ENCODE assay signal across 26 cellular contexts in genomic region chr12:131908716-131909595, GRCh38. TPM values are rescaled to one million over a fixed set of nuclear protein-coding genes. Genes with fewer than 3 reads are reported as not detected.
DNase-seq lines count a peak whose midpoint lies in the region; ATAC-seq, FAIRE-seq and TF ChIP-seq lines count a peak whose summit lies in the region.
"Had no signal": no experiment of that assay in that cellular context is flagged by ENCODE, and none has a peak within 500 bp of the region (broad histone marks: within the 10 kb centered on the region; RNA-seq: fewer than 3 reads in every experiment).

No MANE protein-coding gene starts in this region.

- H3K36me3 ChIP-seq in K562 (ENCODE audit: control insufficient read depth, insufficient read depth, low read length): peaks cover 12% of the 10 kb centered on the region; the same call in 2 of the 3 replicates
- peaks cover 24 to 66% of the 10 kb centered on the region in 2 donors for H3K36me3 ChIP-seq in neuronal stem cell (replicated peaks in 1 of 2; ENCODE audit: control insufficient read depth in 2 of 2, insufficient read depth in 2 of 2, low read length in 2 of 2)

- no peak overlapping the region for H3K9ac ChIP-seq in K562 (ENCODE audit: insufficient read depth in 1 of 2, low read depth in 2 of 2, low read length in 2 of 2)
- no peak overlapping the region for H3K9ac ChIP-seq in neuronal stem cell (ENCODE audit: low read depth, low read length, poor library complexity)

- no peak overlapping the region for H3K18ac ChIP-seq in neuronal stem cell (ENCODE audit: low read length)

- no peaks in the 10 kb centered on the region for H3K36me3 Mint-ChIP-seq in type B pancreatic cell

- H4K8ac ChIP-seq in neuronal stem cell (ENCODE audit: low read depth, low read length): no peak overlapping the region

- in situ Hi-C loops in K562 (cut with MboI) (no loop called here), ACHN (cut with HindIII; ENCODE audit: low pct_ligation_motif_present, low pct_unique_long_range_greater_than_20kb, low sequenced_read_pairs) (no loop called here)

- H3K14ac ChIP-seq in neuronal stem cell (ENCODE audit: low read length): no peak overlapping the region

- no peaks in the 10 kb centered on the region for H3K27me3 ChIP-seq in K562 (ENCODE audit: control insufficient read depth in 2 of 2, insufficient read depth in 2 of 2, low read length in 2 of 2)
- peaks cover 0 to 2% (median 0%) of the 10 kb centered on the region in 3 experiments for H3K27me3 ChIP-seq in neuronal stem cell (ENCODE audit: control insufficient read depth in 3 of 3, insufficient read depth in 3 of 3, low read depth in 1 of 3, low read length in 3 of 3)

- peak overlapping the region; percentile 43 for H3K23ac ChIP-seq in neuronal stem cell (ENCODE audit: low read depth, low read length, poor library complexity)

- no peak overlapping the region for H3K4ac ChIP-seq in neuronal stem cell (ENCODE audit: low read length)

- H3K9me1 ChIP-seq in K562 (ENCODE audit: control insufficient read depth, insufficient read depth, low read length): no peaks in the 10 kb centered on the region

- POLR2A ChIA-PET in K562 (lab: Yijun Ruan, JAX): interaction anchor here (1.0 to 2.6 kb wide), 3 partner anchors 10 to 13 kb away, joined by 5 to 8 read pairs (median 6); no protein-coding TSS in a partner anchor

- TF ChIP-seq CTCF in K562 (IDR thresholded peaks at IDR 0.05 in 2 of 3, conservative IDR thresholded peaks at IDR 0.05 in 1 of 3; ENCODE audit: insufficient read depth in 2 of 3, low read depth in 1 of 3, low read length in 3 of 3) (no peak), type B pancreatic cell (conservative IDR thresholded peaks at IDR 0.05) (no peak)

- BruUV-seq in K562 (replicated peaks; lab: Mats Ljungman, UMichigan): no TSS peak

- TF ChIP-seq EP300 in K562 (IDR thresholded peaks at IDR 0.05; ENCODE audit: low read length): no peak

- H2BK5ac ChIP-seq in neuronal stem cell (ENCODE audit: low read length): no peak overlapping the region

- no peak overlapping the region for H3K27ac ChIP-seq in K562 (ENCODE audit: extremely low read depth, low read depth, low read length)
- H3K27ac ChIP-seq in neuronal stem cell (replicated peaks; ENCODE audit: low read length): no peak overlapping the region
- H3K27ac ChIP-seq: PC-9 had no signal

- WGBS in K562 (ENCODE audit: insufficient coverage, low coverage, missing lambda C conversion rate): 96% methylated on average over 22 of the region's 79 CpGs
- no CpG with 5 or more reads among the region's 79 CpGs for WGBS in neuronal stem cell (ENCODE audit: extremely low coverage in 2 of 2, insufficient read length in 2 of 2, insufficient replicate concordance in 1 of 2), 2 donors

- no peak overlapping the region for H2BK15ac ChIP-seq in neuronal stem cell (ENCODE audit: low read length)

- no peaks in the 10 kb centered on the region for H3K9me3 Mint-ChIP-seq in stimulated activated naive CD8-positive, alpha-beta T cell treated with anti-CD3 and anti-CD28 coated beads, Interleukin-15, amount 100 ng/mL, for 72 hours
- H3K9me3 Mint-ChIP-seq in type B pancreatic cell: no peaks in the 10 kb centered on the region
- H3K9me3 Mint-ChIP-seq: CD4-positive, alpha-beta T cell had no signal

- no peak overlapping the region for H3K4me3 Mint-ChIP-seq in stimulated activated naive CD8-positive, alpha-beta T cell treated with anti-CD3 and anti-CD28 coated beads, Interleukin-15, amount 100 ng/mL, for 72 hours
- H3K4me3 Mint-ChIP-seq in type B pancreatic cell: no peak overlapping the region
- H3K4me3 Mint-ChIP-seq: B cell; CD4-positive, alpha-beta T cell had no signal

- H3K4me1 ChIP-seq in K562 (replicated peaks in 1 of 2; ENCODE audit: control insufficient read depth in 2 of 2, insufficient read depth in 2 of 2, low read length in 2 of 2) (peaks cover 0 to 27% of the 10 kb centered on the region in 2 experiments; a peak in 2 of 5 replicates), neuronal stem cell (ENCODE audit: control insufficient read depth in 2 of 2, insufficient read depth in 1 of 2, low read depth in 1 of 2, low read length in 2 of 2) (no peaks in the 10 kb centered on the region)

- no peak overlapping the region for H2BK12ac ChIP-seq in neuronal stem cell (ENCODE audit: low read length)

- TF ChIP-seq RAD21 in K562 (CRISPR knock-in tag; conservative IDR thresholded peaks at IDR 0.05 in 1 of 2, IDR thresholded peaks at IDR 0.05 in 1 of 2): no peak

- no peaks in the 10 kb centered on the region for H3K9me3 ChIP-seq in K562 (replicated peaks; ENCODE audit: control insufficient read depth, insufficient read depth, low read depth, low read length)
- no peaks in the 10 kb centered on the region for H3K9me3 ChIP-seq in neuronal stem cell (replicated peaks in 1 of 2; ENCODE audit: control insufficient read depth in 2 of 2, insufficient read depth in 1 of 2, low read depth in 1 of 2, low read length in 2 of 2)
- H3K9me3 ChIP-seq: A549 had no signal

- 0 out of 2 replicates have a peak, but pooled peaks cover 12% of the 10 kb centered on the region for H4K20me1 ChIP-seq in K562 (replicated peaks; ENCODE audit: control insufficient read depth, insufficient read depth, low read length)

- peak overlapping the region; percentile 47 for H2BK120ac ChIP-seq in neuronal stem cell (ENCODE audit: low read depth, low read length)

- H3K79me1 ChIP-seq in neuronal stem cell (ENCODE audit: low read depth, low read length): peaks cover 32% of the 10 kb centered on the region

- FAIRE-seq in K562 (lab: Jason Lieb, UNC): no peak
- FAIRE-seq: A549, D721Med, GM12878 had no signal

- TF ChIP-seq POLR2A in K562 (conservative IDR thresholded peaks at IDR 0.05): no peak

- no peak for DNase-seq in stimulated activated naive CD8-positive, alpha-beta T cell treated with anti-CD3 and anti-CD28 coated beads, Interleukin-15, amount 100 ng/mL, for 72 hours
- no peak for DNase-seq in stimulated activated naive CD8-positive, alpha-beta T cell treated with anti-CD3 and anti-CD28 coated beads, Interleukin-15, Interleukin-2, amounts not matched to agents 100 U/mL and 50 U/mL, for 24 hours
- DNase-seq in K562 (ENCODE audit: extremely low read depth in 1 of 4, low spot score in 3 of 4) (no peak), neuronal stem cell (ENCODE audit: low spot score) (no peak), type B pancreatic cell (ENCODE audit: extremely low spot score, unreplicated experiment) (peak; percentile 74), ACHN (no peak)
- DNase-seq: CD4-positive, alpha-beta T cell; H7; KBM-7; MV-4-11; NCI-H1105; NCI-H146; NCI-H1930; NCI-H2107; NCI-H524 treated with DMSO at 0.1 percent for 48 hours; NCI-H774; NK-92 treated with Interleukin-12 subunit alpha and Interleukin-12 subunit beta, amount 100 ng/mL, for 24 hours; PC-9; SHP77; T-helper 1 cell had no signal

- no peaks in the 10 kb centered on the region for H3K27me3 Mint-ChIP-seq in stimulated activated naive CD8-positive, alpha-beta T cell treated with anti-CD3 and anti-CD28 coated beads, Interleukin-15, amount 100 ng/mL, for 72 hours
- H3K27me3 Mint-ChIP-seq in type B pancreatic cell: no peaks in the 10 kb centered on the region
- H3K27me3 Mint-ChIP-seq: B cell; CD4-positive, alpha-beta T cell had no signal

- CTCF ChIA-PET in K562 (lab: Yijun Ruan, JAX; ENCODE audit: low intra/inter-chr PET ratio): no interaction called here

- H3K4me2 ChIP-seq in K562 (ENCODE audit: insufficient read depth, low read length) (no peak overlapping the region), neuronal stem cell (ENCODE audit: insufficient read depth, low read length, poor library complexity, severe bottlenecking) (no peak overlapping the region)
- H3K4me2 ChIP-seq: A549, PC-9 had no signal

- intact Hi-C loops in K562 (cut with micrococcal nuclease): no loop called here

- no peak overlapping the region for H2AK5ac ChIP-seq in neuronal stem cell (ENCODE audit: low read depth, low read length)

- H3K79me2 ChIP-seq in K562 (ENCODE audit: control insufficient read depth, insufficient read depth, low read length): no peaks in the 10 kb centered on the region

- H3K27ac Mint-ChIP-seq in stimulated activated naive CD8-positive, alpha-beta T cell treated with anti-CD3 and anti-CD28 coated beads, Interleukin-15, amount 100 ng/mL, for 72 hours: no peak overlapping the region
- H3K27ac Mint-ChIP-seq in type B pancreatic cell: no peak overlapping the region
- H3K27ac Mint-ChIP-seq: B cell; CD4-positive, alpha-beta T cell had no signal

- H3K4me3 ChIP-seq in K562 (no peak overlapping the region), neuronal stem cell (ENCODE audit: low read length in 2 of 2) (no peak overlapping the region)
- H3K4me3 ChIP-seq: A549, GM12878, PC-9 had no signal

- no peak overlapping the region for H4K91ac ChIP-seq in neuronal stem cell (ENCODE audit: low read depth, low read length, poor library complexity)

- peaks cover 20% of the 10 kb centered on the region for H3K4me1 Mint-ChIP-seq in stimulated activated naive CD8-positive, alpha-beta T cell treated with anti-CD3 and anti-CD28 coated beads, Interleukin-15, amount 100 ng/mL, for 72 hours
- H3K4me1 Mint-ChIP-seq in type B pancreatic cell (ENCODE audit: unreplicated experiment): no peaks in the 10 kb centered on the region

- ATAC-seq in stimulated activated naive CD8-positive, alpha-beta T cell treated with anti-CD3 and anti-CD28 coated beads, Interleukin-15, amount 100 ng/mL, for 72 hours: peak; percentile 35
- ATAC-seq in stimulated activated naive CD8-positive, alpha-beta T cell treated with anti-CD3 and anti-CD28 coated beads, Interleukin-15, Interleukin-2, amounts not matched to agents 100 U/mL and 50 U/mL, for 24 hours: no peak
- no peak for ATAC-seq in K562
- ATAC-seq in GM19452 (IDR thresholded peaks at IDR 0.05; ENCODE audit: unreplicated experiment): no peak
- ATAC-seq in GM18498 (IDR thresholded peaks at IDR 0.05; ENCODE audit: unreplicated experiment): no peak
- ATAC-seq: A549, GM12878 had no signal

- H2AFZ ChIP-seq in K562 (ENCODE audit: low read depth, low read length): no peak overlapping the region
- no peak overlapping the region for H2AFZ ChIP-seq in neuronal stem cell (ENCODE audit: low read length)
- H2AFZ ChIP-seq: PC-9 had no signal

RNA-seq across cellular contexts. Expression of gene ULK1, which starts 14.5 kb away (rescaled TPM):
- total RNA-seq in K562 (2011; cell fraction: chromatin; rRNA removed; ENCODE audit: low replicate concordance): 40.7 and 125 TPM in 2 replicates
- total RNA-seq in K562 (2011; cell fraction: nucleolus; rRNA removed): 72.5 and 83.8 TPM in 2 replicates
- total RNA-seq in K562 (2011; cell fraction: nucleoplasm; rRNA removed): 47.5 and 50.5 TPM in 2 replicates
- 4.2 and 5.6 TPM in 2 replicates for total RNA-seq in K562 (2014; rRNA removed)
- 0.83 and 0.98 TPM in 2 replicates for total RNA-seq in K562 (2014; rRNA removed; fragmentation: Illumina TruSeq; extraction: Trizol)
- total RNA-seq in K562 (2015; rRNA removed; fragmentation: Illumina TruSeq; extraction: Trizol): 2.0 and 3.6 TPM in 2 replicates
- 17.3 and 29.4 TPM in 2 replicates for total RNA-seq in K562 (2021)
- polyA plus RNA-seq in K562 (2011; rRNA removed): 3.2 and 6.2 TPM in 2 replicates
- polyA plus RNA-seq in K562 (2011; cell fraction: cytosol; rRNA removed): 2.1 and 4.1 TPM in 2 replicates
- 62.1 and 86.4 TPM in 2 replicates for polyA plus RNA-seq in K562 (2011; cell fraction: nucleus; rRNA removed)
- polyA plus RNA-seq in K562 (2012): 12.1 and 39.2 TPM in 2 replicates
- 2.5 and 9.1 TPM in 2 replicates for polyA plus RNA-seq in K562 (2014; fragmentation: Illumina TruSeq; extraction: Trizol)
- under 1 TPM; 0.15 to 0.29 TPM for polyA plus RNA-seq in K562 (2014; fragmentation: Nextera tagmentation; extraction: Ambion mirVana)
- polyA plus RNA-seq in K562 (2014; rRNA removed): 13.2 and 16.9 TPM in 2 replicates
- polyA minus RNA-seq in K562 (2011; rRNA and poly(A)+ RNA removed): 1.3 and 1.8 TPM in 2 replicates
- 3.1 and 11.4 TPM in 2 replicates for polyA minus RNA-seq in K562 (2011; cell fraction: cytosol; rRNA and poly(A)+ RNA removed)
- polyA minus RNA-seq in K562 (2011; cell fraction: nucleus; rRNA and poly(A)+ RNA removed): 15.5 and 15.9 TPM in 2 replicates
- polyA plus RNA-seq in neuronal stem cell (2013, experiment 1 of 2): 21.6 TPM
- 22.4 TPM for polyA plus RNA-seq in neuronal stem cell (2013, experiment 2 of 2)
- total RNA-seq in type B pancreatic cell (ENCODE audit: low replicate concordance): 80.0 and 99.3 TPM in 2 replicates

RNA-seq across cellular contexts. Expression of gene PUS1, which starts 20.1 kb away (rescaled TPM):
- 97.0 and 232 TPM in 2 replicates for total RNA-seq in K562 (2011; cell fraction: chromatin; rRNA removed; ENCODE audit: low replicate concordance)
- total RNA-seq in K562 (2011; cell fraction: nucleolus; rRNA removed): 140 and 151 TPM in 2 replicates
- total RNA-seq in K562 (2011; cell fraction: nucleoplasm; rRNA removed): 123 and 134 TPM in 2 replicates
- total RNA-seq in K562 (2014; rRNA removed): 35.6 and 53.2 TPM in 2 replicates
- total RNA-seq in K562 (2014; rRNA removed; fragmentation: Illumina TruSeq; extraction: Trizol): 13.6 and 16.4 TPM in 2 replicates
- total RNA-seq in K562 (2015; rRNA removed; fragmentation: Illumina TruSeq; extraction: Trizol): 29.7 and 30.0 TPM in 2 replicates
- 79.3 and 90.8 TPM in 2 replicates for total RNA-seq in K562 (2021)
- 27.9 and 36.5 TPM in 2 replicates for polyA plus RNA-seq in K562 (2011; rRNA removed)
- polyA plus RNA-seq in K562 (2011; cell fraction: cytosol; rRNA removed): 28.1 and 41.6 TPM in 2 replicates
- polyA plus RNA-seq in K562 (2011; cell fraction: nucleus; rRNA removed): 56.2 and 84.8 TPM in 2 replicates
- polyA plus RNA-seq in K562 (2012): 37.5 and 51.4 TPM in 2 replicates
- 30.3 and 39.8 TPM in 2 replicates for polyA plus RNA-seq in K562 (2014; fragmentation: Illumina TruSeq; extraction: Trizol)
- 1 to 10 TPM; 1.9 to 3.8 TPM for polyA plus RNA-seq in K562 (2014; fragmentation: Nextera tagmentation; extraction: Ambion mirVana)
- polyA plus RNA-seq in K562 (2014; rRNA removed): 71.4 and 73.4 TPM in 2 replicates
- polyA minus RNA-seq in K562 (2011; rRNA and poly(A)+ RNA removed): 16.8 and 21.8 TPM in 2 replicates
- 30.8 and 32.0 TPM in 2 replicates for polyA minus RNA-seq in K562 (2011; cell fraction: cytosol; rRNA and poly(A)+ RNA removed)
- polyA minus RNA-seq in K562 (2011; cell fraction: nucleus; rRNA and poly(A)+ RNA removed): 27.3 and 32.4 TPM in 2 replicates
- 10.3 TPM for polyA plus RNA-seq in neuronal stem cell (2013, experiment 1 of 2)
- 8.8 TPM for polyA plus RNA-seq in neuronal stem cell (2013, experiment 2 of 2)
- 32.2 and 38.1 TPM in 2 replicates for total RNA-seq in type B pancreatic cell (ENCODE audit: low replicate concordance)

RNA-seq across cellular contexts. Expression of gene EP400, which starts 40.8 kb away (rescaled TPM):
- total RNA-seq in K562 (2011; cell fraction: chromatin; rRNA removed; ENCODE audit: low replicate concordance): 149 and 175 TPM in 2 replicates
- 61.2 and 71.2 TPM in 2 replicates for total RNA-seq in K562 (2011; cell fraction: nucleolus; rRNA removed)
- 111 and 165 TPM in 2 replicates for total RNA-seq in K562 (2011; cell fraction: nucleoplasm; rRNA removed)
- 7.7 and 12.2 TPM in 2 replicates for total RNA-seq in K562 (2014; rRNA removed)
- total RNA-seq in K562 (2014; rRNA removed; fragmentation: Illumina TruSeq; extraction: Trizol): 7.0 TPM in 2 replicates
- total RNA-seq in K562 (2015; rRNA removed; fragmentation: Illumina TruSeq; extraction: Trizol): 6.9 and 8.1 TPM in 2 replicates
- total RNA-seq in K562 (2021): 49.2 and 58.0 TPM in 2 replicates
- polyA plus RNA-seq in K562 (2011; rRNA removed): 6.5 and 8.3 TPM in 2 replicates
- 5.4 and 6.5 TPM in 2 replicates for polyA plus RNA-seq in K562 (2011; cell fraction: cytosol; rRNA removed)
- 38.0 and 44.2 TPM in 2 replicates for polyA plus RNA-seq in K562 (2011; cell fraction: nucleus; rRNA removed)
- polyA plus RNA-seq in K562 (2012): 27.7 and 40.7 TPM in 2 replicates
- 29.8 and 32.3 TPM in 2 replicates for polyA plus RNA-seq in K562 (2014; fragmentation: Illumina TruSeq; extraction: Trizol)
- polyA plus RNA-seq in K562 (2014; fragmentation: Nextera tagmentation; extraction: Ambion mirVana): 1 to 10 TPM; 4.5 to 6.7 TPM
- 22.2 and 23.5 TPM in 2 replicates for polyA plus RNA-seq in K562 (2014; rRNA removed)
- 13.1 and 16.0 TPM in 2 replicates for polyA minus RNA-seq in K562 (2011; rRNA and poly(A)+ RNA removed)
- 17.0 and 23.8 TPM in 2 replicates for polyA minus RNA-seq in K562 (2011; cell fraction: cytosol; rRNA and poly(A)+ RNA removed)
- 18.7 and 27.0 TPM in 2 replicates for polyA minus RNA-seq in K562 (2011; cell fraction: nucleus; rRNA and poly(A)+ RNA removed)
- 20.4 TPM for polyA plus RNA-seq in neuronal stem cell (2013, experiment 1 of 2)
- 21.2 TPM for polyA plus RNA-seq in neuronal stem cell (2013, experiment 2 of 2)
- total RNA-seq in type B pancreatic cell (ENCODE audit: low replicate concordance): 41.4 and 55.2 TPM in 2 replicates
